11 cellular contexts compared by ENCODE assay signal in the genomic region with DNA sequence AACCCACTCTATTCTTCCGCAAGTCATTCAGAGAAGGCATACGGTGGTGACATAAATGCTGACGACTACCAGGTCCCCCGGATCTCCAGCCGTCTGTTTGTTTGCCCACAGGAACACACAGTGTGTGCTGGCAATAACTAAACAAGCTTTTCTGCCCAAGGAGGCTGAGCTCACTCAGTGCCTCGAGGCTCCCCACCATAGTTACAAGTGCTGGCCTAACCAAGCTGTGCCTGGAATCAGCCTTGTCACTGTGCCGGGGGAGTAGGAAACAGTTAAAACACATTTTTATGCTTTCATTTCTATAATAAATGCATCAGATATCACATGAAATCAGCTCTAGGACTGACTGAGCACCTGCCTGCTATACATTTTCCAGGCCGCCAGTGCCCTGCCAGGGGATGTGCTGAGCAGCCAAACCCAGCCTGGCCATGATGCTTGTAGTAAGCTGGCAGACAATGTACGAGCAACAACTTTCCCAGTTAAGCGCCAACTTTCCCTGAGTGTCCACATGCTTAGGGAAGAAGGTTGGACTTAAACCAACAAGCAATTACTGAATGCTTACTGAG. TPM values are rescaled to one million over a fixed set of nuclear protein-coding genes. Genes with fewer than 3 reads are reported as not detected.
DNase-seq lines count a peak whose midpoint lies in the region; ATAC-seq and TF ChIP-seq lines count a peak whose summit lies in the region.
"Had no signal": no experiment of that assay in that cellular context is flagged by ENCODE, and none has a peak within 500 bp of the region (broad histone marks: within the 10 kb centered on the region; RNA-seq: fewer than 3 reads in every experiment).

No MANE protein-coding gene starts in this region.

- intact Hi-C loops in CD4-positive, alpha-beta memory T cell (cut with micrococcal nuclease), result no loop called here
- intact Hi-C loops in lower leg skin (cut with DNase I; ENCODE audit: low total_unique reads), result no loop called here

- peak overlapping the region; percentile 56 to 85 (median 75) for H3K27ac Mint-ChIP-seq in CD4-positive, alpha-beta memory T cell
- peak overlapping the region; percentile 33 for H3K27ac Mint-ChIP-seq in central memory CD8-positive, alpha-beta T cell (ENCODE audit: low read depth)

- H3K79me2 ChIP-seq in OCI-LY1 (ENCODE audit: insufficient read depth, low read length), result peaks cover 93% of the 10 kb centered on the region
- peaks cover 95% of the 10 kb centered on the region for H3K79me2 ChIP-seq in osteoblast (ENCODE audit: insufficient read depth, low read length)

- peak overlapping the region; percentile 31 to 86 (median 70) for H3K4me3 Mint-ChIP-seq in CD4-positive, alpha-beta memory T cell
- peak overlapping the region; percentile 66 for H3K4me3 Mint-ChIP-seq in central memory CD8-positive, alpha-beta T cell

- H3K4me1 ChIP-seq in CD4-positive, alpha-beta memory T cell (ENCODE audit: insufficient read depth, low read length), result peaks cover 82% of the 10 kb centered on the region
- H3K4me1 ChIP-seq in OCI-LY1 (ENCODE audit: insufficient read depth, low read length, severe bottlenecking) (peaks cover 77% of the 10 kb centered on the region), osteoblast (ENCODE audit: insufficient read depth, low read length) (peaks cover 44% of the 10 kb centered on the region)

- peaks cover 55 to 94% (median 70%) of the 10 kb centered on the region in 4 donors for H3K4me1 Mint-ChIP-seq in CD4-positive, alpha-beta memory T cell
- peaks cover 72% of the 10 kb centered on the region for H3K4me1 Mint-ChIP-seq in central memory CD8-positive, alpha-beta T cell

- no peak for TF ChIP-seq POLR2A in lower leg skin (IDR thresholded peaks at IDR 0.05)

- H3K27me3 Mint-ChIP-seq in CD4-positive, alpha-beta memory T cell, result no peaks in the 10 kb centered on the region
- H3K27me3 Mint-ChIP-seq in central memory CD8-positive, alpha-beta T cell, result no peaks in the 10 kb centered on the region

- DNase-seq in CD4-positive, alpha-beta memory T cell, result peak in 2 of 5 donors; percentile 26 to 48
- DNase-seq in central memory CD8-positive, alpha-beta T cell (ENCODE audit: low spot score in 2 of 2), result no peak
- DNase-seq in osteoblast (ENCODE audit: insufficient read length, low spot score, missing footprints) (no peak), lower leg skin (ENCODE audit: low spot score in 2 of 2) (no peak), NCI-H524 treated with DMSO at 0.1 percent for 48 hours (lab: John Stamatoyannopoulos, UW) (no peak), inferior parietal cortex (ENCODE audit: extremely low spot score) (no peak)
- DNase-seq: cerebellar nuclear complex, HCEC 1CT, kidney had no signal

- H3K27me3 ChIP-seq in CD4-positive, alpha-beta memory T cell (ENCODE audit: insufficient read depth, low read length), result no peaks in the 10 kb centered on the region
- no peaks in the 10 kb centered on the region for H3K27me3 ChIP-seq in OCI-LY1 (ENCODE audit: insufficient read depth, low read length)
- H3K27me3 ChIP-seq in osteoblast (ENCODE audit: insufficient read depth, low read length), result no peaks in the 10 kb centered on the region

- WGBS in lower leg skin, 2 donors, result 36 to 41% methylated on average over 10 of the region's 10 CpGs

- TF ChIP-seq CTCF in OCI-LY1 (IDR thresholded peaks at IDR 0.05; ENCODE audit: low read length), result no peak
- no peak for TF ChIP-seq CTCF in osteoblast (IDR thresholded peaks at IDR 0.05; ENCODE audit: extremely low read depth, low read depth, low read length)
- no peak for TF ChIP-seq CTCF in lower leg skin (IDR thresholded peaks at IDR 0.05)

- peaks cover 2 to 3% of the 10 kb centered on the region in 2 donors for H3K36me3 Mint-ChIP-seq in CD4-positive, alpha-beta memory T cell
- H3K36me3 Mint-ChIP-seq in central memory CD8-positive, alpha-beta T cell (ENCODE audit: insufficient read depth), result peaks cover 20% of the 10 kb centered on the region

- no peaks in the 10 kb centered on the region for H3K9me2 ChIP-seq in OCI-LY1 (ENCODE audit: low read depth, low read length)

- POLR2A ChIA-PET in CD4-positive, alpha-beta memory T cell (lab: Charles Lee; ENCODE audit: partially characterized antibody), result interaction anchor here (0.5 to 1.4 kb wide), 3 partner anchors 11 to 51 kb away, joined by 3 to 4 read pairs (median 3); no protein-coding TSS in a partner anchor

- no peaks in the 10 kb centered on the region for H3K36me3 ChIP-seq in CD4-positive, alpha-beta memory T cell (ENCODE audit: insufficient read depth, low read length)
- H3K36me3 ChIP-seq in OCI-LY1 (ENCODE audit: insufficient read depth, low read length), result peaks cover 6% of the 10 kb centered on the region; the same call in 1 of the 2 replicates
- no peaks in the 10 kb centered on the region for H3K36me3 ChIP-seq in osteoblast (ENCODE audit: insufficient read depth, low read length)

- no peaks in the 10 kb centered on the region for H3K9me3 Mint-ChIP-seq in CD4-positive, alpha-beta memory T cell
- H3K9me3 Mint-ChIP-seq in central memory CD8-positive, alpha-beta T cell, result no peaks in the 10 kb centered on the region

- H3K9ac ChIP-seq in OCI-LY1 (ENCODE audit: low read length), result peak overlapping the region; percentile 21; the same call in 1 of the 2 replicates

- H3K9me3 ChIP-seq in CD4-positive, alpha-beta memory T cell (ENCODE audit: control insufficient read depth in 1 of 2, low read length in 2 of 2), result no peaks in the 10 kb centered on the region
- no peaks in the 10 kb centered on the region for H3K9me3 ChIP-seq in OCI-LY1 (ENCODE audit: low read length)
- no peaks in the 10 kb centered on the region for H3K9me3 ChIP-seq in osteoblast (ENCODE audit: low read depth, low read length)

- CTCF ChIA-PET in CD4-positive, alpha-beta memory T cell (lab: Charles Lee; ENCODE audit: partially characterized antibody), result no interaction called here

- H4K20me1 ChIP-seq in OCI-LY1 (ENCODE audit: insufficient read depth, low read length) (no peaks in the 10 kb centered on the region), osteoblast (ENCODE audit: insufficient read depth, low read length) (peaks cover 87% of the 10 kb centered on the region)

- no peaks in the 10 kb centered on the region for H3F3A ChIP-seq in OCI-LY1 (ENCODE audit: insufficient read depth, low read length)

- H3K4me2 ChIP-seq in OCI-LY1 (ENCODE audit: low read length), result peak overlapping the region; percentile 35
- peak overlapping the region; percentile 53 for H3K4me2 ChIP-seq in osteoblast (ENCODE audit: insufficient read depth, low read length)

- H2AFZ ChIP-seq in OCI-LY1 (ENCODE audit: low read length), result no peak overlapping the region
- no peak overlapping the region for H2AFZ ChIP-seq in osteoblast (ENCODE audit: low read length)

- peak overlapping the region in 1 of 2 donors; percentile 34 for H3K4me3 ChIP-seq in CD4-positive, alpha-beta memory T cell (ENCODE audit: low read length in 2 of 2)
- peak overlapping the region; percentile 20 for H3K4me3 ChIP-seq in OCI-LY1 (ENCODE audit: low read depth, low read length, poor library complexity, severe bottlenecking)
- H3K4me3 ChIP-seq in osteoblast (ENCODE audit: insufficient read depth, low read length), result no peak overlapping the region
- H3K4me3 ChIP-seq in lower leg skin (ENCODE audit: low read depth, poor library complexity, severe bottlenecking), result no peak overlapping the region

- no peak overlapping the region for H3K27ac ChIP-seq in CD4-positive, alpha-beta memory T cell (ENCODE audit: low read depth, low read length)
- peak overlapping the region; percentile 74 for H3K27ac ChIP-seq in OCI-LY1 (ENCODE audit: low read depth, low read length, poor library complexity, severe bottlenecking)
- H3K27ac ChIP-seq in osteoblast (ENCODE audit: low read depth, low read length), result peak overlapping the region; percentile 48

- peak; percentile 37 for ATAC-seq in central memory CD8-positive, alpha-beta T cell (replicated peaks; ENCODE audit: extremely low read depth, poor library complexity, severe bottlenecking)
- no peak for ATAC-seq in GM19463 (IDR thresholded peaks at IDR 0.05; ENCODE audit: unreplicated experiment)

RNA-seq across cellular contexts. Expression of a gene that starts 28.1 kb away (rescaled TPM):
- 100 to 1,000 TPM; 149 to 152 TPM for total RNA-seq in CD4-positive, alpha-beta memory T cell
- 10 to 100 TPM in 1 of 2 donors, 1 to 10 TPM in 1; 4.2 to 48.2 TPM for polyA plus RNA-seq in CD4-positive, alpha-beta memory T cell
- total RNA-seq in osteoblast, result 25.0 and 25.7 TPM in 2 replicates
- total RNA-seq in lower leg skin, result 10 to 100 TPM; 34.8 to 78.6 (median 49.2) TPM
